ENCODE assay signal across 8 cellular contexts in the genomic region with DNA sequence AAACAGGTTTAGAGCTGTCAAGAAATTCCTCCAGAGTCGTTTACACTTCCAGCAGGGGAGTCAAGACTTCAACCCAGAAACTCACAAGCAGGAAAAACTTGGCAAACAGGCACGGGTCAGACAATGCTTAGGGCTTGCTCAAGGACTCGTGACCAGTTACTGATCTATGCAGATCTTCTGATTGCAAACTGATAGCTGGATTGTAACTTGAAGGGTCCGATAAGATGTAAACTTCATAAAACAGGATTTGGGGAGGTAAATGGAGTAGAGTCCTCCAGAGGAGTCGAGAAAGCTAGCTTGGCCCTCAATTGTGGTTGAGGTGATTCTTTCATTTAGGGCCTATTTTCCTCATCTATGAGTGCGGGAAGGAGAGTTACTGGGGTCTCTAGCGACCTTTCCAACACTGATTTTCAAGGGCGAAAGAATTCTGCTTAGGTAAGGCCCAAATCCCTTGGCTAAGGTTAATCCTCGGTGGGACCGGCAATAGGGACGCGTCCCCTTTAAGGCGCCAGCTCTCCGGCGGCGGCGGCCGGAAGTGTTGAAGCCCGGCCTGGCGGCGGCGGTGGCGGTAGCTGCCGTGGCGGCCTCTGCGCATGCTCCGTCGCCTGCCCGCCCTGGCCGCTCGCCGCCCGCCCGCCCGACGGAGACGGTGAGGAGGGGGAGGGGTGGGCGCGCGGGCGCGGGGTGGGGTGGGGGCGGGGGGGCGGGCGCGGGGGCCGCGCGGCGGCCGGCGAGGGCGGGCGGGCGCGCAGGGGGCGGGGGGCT. TPM values are rescaled to one million over a fixed set of nuclear protein-coding genes. Genes with fewer than 3 reads are reported as not detected.
DNase-seq lines count a peak whose midpoint lies in the region; ATAC-seq and TF ChIP-seq lines count a peak whose summit lies in the region.

A gene with protein sequence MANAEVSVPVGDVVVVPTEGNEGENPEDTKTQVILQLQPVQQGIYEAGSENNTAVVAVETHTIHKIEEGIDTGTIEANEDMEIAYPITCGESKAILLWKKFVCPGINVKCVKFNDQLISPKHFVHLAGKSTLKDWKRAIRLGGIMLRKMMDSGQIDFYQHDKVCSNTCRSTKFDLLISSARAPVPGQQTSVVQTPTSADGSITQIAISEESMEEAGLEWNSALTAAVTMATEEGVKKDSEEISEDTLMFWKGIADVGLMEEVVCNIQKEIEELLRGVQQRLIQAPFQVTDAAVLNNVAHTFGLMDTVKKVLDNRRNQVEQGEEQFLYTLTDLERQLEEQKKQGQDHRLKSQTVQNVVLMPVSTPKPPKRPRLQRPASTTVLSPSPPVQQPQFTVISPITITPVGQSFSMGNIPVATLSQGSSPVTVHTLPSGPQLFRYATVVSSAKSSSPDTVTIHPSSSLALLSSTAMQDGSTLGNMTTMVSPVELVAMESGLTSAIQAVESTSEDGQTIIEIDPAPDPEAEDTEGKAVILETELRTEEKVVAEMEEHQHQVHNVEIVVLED (plus strand): TSS at position 594 of the 765 bp plus-strand sequence. CDS start 14,829 bp downstream, outside the sequence.

- H3K9me2 ChIP-seq in Karpas-422 (replicated peaks; ENCODE audit: insufficient read depth, low read length) = no peaks in the 10 kb centered on the region

- H3K4me2 ChIP-seq in Karpas-422 (ENCODE audit: low read depth, low read length, poor library complexity, severe bottlenecking) = peak within 1 kb of the TSS; percentile 96
- peak within 1 kb of the TSS; percentile 95 for H3K4me2 ChIP-seq in fibroblast of lung (ENCODE audit: extremely low read depth, insufficient read depth, low read length)

- intact Hi-C loops in naive thymus-derived CD4-positive, alpha-beta T cell (cut with micrococcal nuclease) = loop anchor here (1.0 to 5.0 kb wide), 7 partner anchors 20 to 896 kb away; a partner anchor contains a TSS

- TF ChIP-seq CTCF in RWPE1 (conservative IDR thresholded peaks at IDR 0.05; ENCODE audit: low read depth) (no peak), fibroblast of lung (conservative IDR thresholded peaks at IDR 0.05 in 1 of 2, IDR thresholded peaks at IDR 0.05 in 1 of 2; ENCODE audit: low read depth in 1 of 2, low read length in 2 of 2) (no peak)

- H3K79me2 ChIP-seq in Karpas-422 (ENCODE audit: low read length) (peaks cover 32% of the 10 kb centered on the region), fibroblast of lung (ENCODE audit: control insufficient read depth, insufficient read depth, low read length) (peaks cover 10% of the 10 kb centered on the region)

- peak within 1 kb of the TSS; percentile 97 for H3K4me3 Mint-ChIP-seq in activated T-helper 17 cell treated with anti-CD3 and anti-CD28 coated beads, Interleukin-2, amount 50 U/mL, for 72 hours
- H3K4me3 Mint-ChIP-seq in naive thymus-derived CD4-positive, alpha-beta T cell = peak within 1 kb of the TSS; percentile 89 to 97 (median 94)
- H3K4me3 Mint-ChIP-seq in stimulated activated effector memory CD8-positive, alpha-beta T cell treated with anti-CD3 and anti-CD28 coated beads, Interleukin-12 subunit alpha, Interleukin-12 subunit beta, amount 100 ng/mL, for 72 hours = peak within 1 kb of the TSS; percentile 87

- H4K20me1 ChIP-seq in Karpas-422 (ENCODE audit: insufficient read depth, low read depth, low read length) = no peaks in the 10 kb centered on the region
- H4K20me1 ChIP-seq in fibroblast of lung (ENCODE audit: control insufficient read depth, extremely low read depth, insufficient read depth, low read length) = no peaks in the 10 kb centered on the region

- peaks cover 11% of the 10 kb centered on the region for H3K4me1 Mint-ChIP-seq in activated T-helper 17 cell treated with anti-CD3 and anti-CD28 coated beads, Interleukin-2, amount 50 U/mL, for 72 hours
- H3K4me1 Mint-ChIP-seq in naive thymus-derived CD4-positive, alpha-beta T cell = peaks cover 11 to 37% (median 25%) of the 10 kb centered on the region in 7 donors
- peaks cover 12% of the 10 kb centered on the region for H3K4me1 Mint-ChIP-seq in stimulated activated effector memory CD8-positive, alpha-beta T cell treated with anti-CD3 and anti-CD28 coated beads, Interleukin-12 subunit alpha, Interleukin-12 subunit beta, amount 100 ng/mL, for 72 hours

- H3K27ac ChIP-seq in Karpas-422 (ENCODE audit: low read length) = peak within 1 kb of the TSS; percentile 96
- H3K27ac ChIP-seq in RWPE1 = peak within 1 kb of the TSS; percentile 98
- H3K27ac ChIP-seq in fibroblast of lung (ENCODE audit: insufficient read depth, low read length) = peak within 1 kb of the TSS; percentile 94
- peak within 1 kb of the TSS; percentile 98 for H3K27ac ChIP-seq in naive thymus-derived CD4-positive, alpha-beta T cell (ENCODE audit: low read depth, low read length)

- no peaks in the 10 kb centered on the region for H3K9me3 Mint-ChIP-seq in activated T-helper 17 cell treated with anti-CD3 and anti-CD28 coated beads, Interleukin-2, amount 50 U/mL, for 72 hours
- no peaks in the 10 kb centered on the region for H3K9me3 Mint-ChIP-seq in naive thymus-derived CD4-positive, alpha-beta T cell
- no peaks in the 10 kb centered on the region for H3K9me3 Mint-ChIP-seq in stimulated activated effector memory CD8-positive, alpha-beta T cell treated with anti-CD3 and anti-CD28 coated beads, Interleukin-12 subunit alpha, Interleukin-12 subunit beta, amount 100 ng/mL, for 72 hours

- peaks cover 16% of the 10 kb centered on the region for H3K4me1 ChIP-seq in Karpas-422 (ENCODE audit: low read length)
- no peaks in the 10 kb centered on the region for H3K4me1 ChIP-seq in fibroblast of lung (ENCODE audit: control insufficient read depth, extremely low read depth, insufficient read depth, low read length)
- peaks cover 3 to 6% of the 10 kb centered on the region in 2 donors for H3K4me1 ChIP-seq in naive thymus-derived CD4-positive, alpha-beta T cell (ENCODE audit: control insufficient read depth in 2 of 2, insufficient read depth in 2 of 2, low read length in 2 of 2)

- H3K36me3 Mint-ChIP-seq in activated T-helper 17 cell treated with anti-CD3 and anti-CD28 coated beads, Interleukin-2, amount 50 U/mL, for 72 hours (ENCODE audit: low read depth) = peaks cover 9% of the 10 kb centered on the region
- peaks cover 0 to 4% (median 0%) of the 10 kb centered on the region in 5 donors for H3K36me3 Mint-ChIP-seq in naive thymus-derived CD4-positive, alpha-beta T cell
- peaks cover 31% of the 10 kb centered on the region for H3K36me3 Mint-ChIP-seq in stimulated activated effector memory CD8-positive, alpha-beta T cell treated with anti-CD3 and anti-CD28 coated beads, Interleukin-12 subunit alpha, Interleukin-12 subunit beta, amount 100 ng/mL, for 72 hours

- POLR2A ChIA-PET in RWPE1 (lab: Yijun Ruan, JAX; ENCODE audit: low non-redundant PET) = interaction anchor here (0.6 to 1.7 kb wide), 4 partner anchors 20 to 1637 kb away, joined by 3 to 7 read pairs (median 4); a partner anchor contains a TSS
- POLR2A ChIA-PET in naive thymus-derived CD4-positive, alpha-beta T cell (lab: Charles Lee) = interaction anchor here (0.6 to 15.0 kb wide), 19 partner anchors 9 to 943 kb away, joined by 3 to 383 read pairs (median 4); a partner anchor contains a TSS

- ATAC-seq in GM21786 (IDR thresholded peaks at IDR 0.05; ENCODE audit: unreplicated experiment) = peak; percentile 64
- peak; percentile 83 for ATAC-seq in activated T-helper 17 cell treated with anti-CD3 and anti-CD28 coated beads, Interleukin-2, amount 50 U/mL, for 72 hours (replicated peaks)
- ATAC-seq in naive thymus-derived CD4-positive, alpha-beta T cell = peak; percentile 81
- ATAC-seq in stimulated activated effector memory CD8-positive, alpha-beta T cell treated with anti-CD3 and anti-CD28 coated beads, Interleukin-12 subunit alpha, Interleukin-12 subunit beta, amount 100 ng/mL, for 72 hours = peak; percentile 87

- no peaks in the 10 kb centered on the region for H3K27me3 ChIP-seq in Karpas-422 (ENCODE audit: low read length)
- no peaks in the 10 kb centered on the region for H3K27me3 ChIP-seq in fibroblast of lung (ENCODE audit: control insufficient read depth, insufficient read depth, low read length)
- no peaks in the 10 kb centered on the region for H3K27me3 ChIP-seq in naive thymus-derived CD4-positive, alpha-beta T cell (ENCODE audit: control insufficient read depth in 2 of 2, insufficient read depth in 2 of 2, low read length in 2 of 2)

- H3K36me3 ChIP-seq in Karpas-422 (ENCODE audit: insufficient read depth, low read length) (no peaks in the 10 kb centered on the region), fibroblast of lung (ENCODE audit: control insufficient read depth, insufficient read depth, low read length) (no peaks in the 10 kb centered on the region)
- H3K36me3 ChIP-seq in naive thymus-derived CD4-positive, alpha-beta T cell (ENCODE audit: control insufficient read depth in 2 of 3, insufficient read depth in 3 of 3, low read length in 3 of 3) = peaks cover 0 to 5% (median 0%) of the 10 kb centered on the region in 3 experiments

- CTCF ChIA-PET in RWPE1 (lab: Yijun Ruan, JAX) = interaction anchor here (0.6 to 0.7 kb wide), 2 partner anchors 13 to 88 kb away, joined by 3 to 4 read pairs; no protein-coding TSS in a partner anchor
- CTCF ChIA-PET in naive thymus-derived CD4-positive, alpha-beta T cell (lab: Charles Lee) = interaction anchor here (0.5 to 1.5 kb wide), 6 partner anchors 15 to 68 kb away, joined by 3 to 6 read pairs (median 5); a partner anchor contains a TSS

- H2AFZ ChIP-seq in Karpas-422 (ENCODE audit: low read length) (peak within 1 kb of the TSS; percentile 99), fibroblast of lung (ENCODE audit: low read length) (peak within 1 kb of the TSS; percentile 100)

- peak within 1 kb of the TSS; percentile 95 for H3K4me3 ChIP-seq in Karpas-422 (ENCODE audit: low read length)
- H3K4me3 ChIP-seq in fibroblast of lung (replicated peaks in 1 of 4; ENCODE audit: control extremely low read depth in 1 of 4, insufficient read depth in 1 of 4, low read depth in 3 of 4, low read length in 4 of 4) = peak within 1 kb of the TSS; percentile 81 to 94 (median 92)
- peak within 1 kb of the TSS; percentile 81 for H3K4me3 ChIP-seq in naive thymus-derived CD4-positive, alpha-beta T cell (ENCODE audit: low read length)

- peak within 1 kb of the TSS; percentile 99 for H3K27ac Mint-ChIP-seq in activated T-helper 17 cell treated with anti-CD3 and anti-CD28 coated beads, Interleukin-2, amount 50 U/mL, for 72 hours
- peak within 1 kb of the TSS; percentile 94 to 100 (median 98) for H3K27ac Mint-ChIP-seq in naive thymus-derived CD4-positive, alpha-beta T cell
- peak within 1 kb of the TSS; percentile 98 for H3K27ac Mint-ChIP-seq in stimulated activated effector memory CD8-positive, alpha-beta T cell treated with anti-CD3 and anti-CD28 coated beads, Interleukin-12 subunit alpha, Interleukin-12 subunit beta, amount 100 ng/mL, for 72 hours

- peak within 1 kb of the TSS; percentile 99 for H3K9ac ChIP-seq in Karpas-422 (ENCODE audit: low read length)
- H3K9ac ChIP-seq in fibroblast of lung (ENCODE audit: insufficient read depth, low read length) = peak within 1 kb of the TSS; percentile 95

- H3K27me3 Mint-ChIP-seq in activated T-helper 17 cell treated with anti-CD3 and anti-CD28 coated beads, Interleukin-2, amount 50 U/mL, for 72 hours = no peaks in the 10 kb centered on the region
- no peaks in the 10 kb centered on the region for H3K27me3 Mint-ChIP-seq in naive thymus-derived CD4-positive, alpha-beta T cell

- no peaks in the 10 kb centered on the region for H3K9me3 ChIP-seq in Karpas-422 (ENCODE audit: low read length)
- no peaks in the 10 kb centered on the region for H3K9me3 ChIP-seq in fibroblast of lung (ENCODE audit: control insufficient read depth, insufficient read depth, low read depth, low read length)
- H3K9me3 ChIP-seq in naive thymus-derived CD4-positive, alpha-beta T cell (ENCODE audit: control insufficient read depth in 2 of 3, low read length in 3 of 3) = no peaks in the 10 kb centered on the region

- DNase-seq in DMS53 treated with DMSO at 0.1 percent for 48 hours (lab: John Stamatoyannopoulos, UW; ENCODE audit: unreplicated experiment) = peak; percentile 85
- peak; percentile 96 for DNase-seq in Karpas-422
- peak; percentile 89 for DNase-seq in RWPE1 (ENCODE audit: low spot score)
- DNase-seq in fibroblast of lung (ENCODE audit: low read depth in 2 of 2) = peak; percentile 78 to 85
- peak; percentile 70 to 91 (median 82) for DNase-seq in naive thymus-derived CD4-positive, alpha-beta T cell
- peak; percentile 83 to 91 for DNase-seq in stimulated activated effector memory CD8-positive, alpha-beta T cell treated with anti-CD3 and anti-CD28 coated beads, Interleukin-12 subunit alpha, Interleukin-12 subunit beta, amount 100 ng/mL, for 72 hours (ENCODE audit: low spot score in 2 of 2)

RNA-seq across cellular contexts. Expression of the gene that starts here (rescaled TPM):
- total RNA-seq in Karpas-422 (2014; rRNA removed; shearing (Covaris generic); ENCODE audit: low replicate concordance) = 7.2 and 8.8 TPM in 2 replicates
- 10 to 100 TPM; 27.4 to 33.1 TPM for total RNA-seq in activated T-helper 17 cell treated with anti-CD3 and anti-CD28 coated beads, Interleukin-2, amount 50 U/mL, for 72 hours
- total RNA-seq in fibroblast of lung = 5.4 and 6.2 TPM in 2 replicates
- 8.9 and 9.4 TPM in 2 replicates for polyA plus RNA-seq in fibroblast of lung
- polyA plus RNA-seq in fibroblast of lung (2012) = 7.4 and 7.8 TPM in 2 replicates
- 16.5 and 24.7 TPM in 2 replicates for polyA minus RNA-seq in fibroblast of lung (ENCODE audit: low replicate concordance)
- 10 to 100 TPM; 15.8 to 26.7 (median 18.4) TPM for total RNA-seq in naive thymus-derived CD4-positive, alpha-beta T cell
- polyA plus RNA-seq in naive thymus-derived CD4-positive, alpha-beta T cell = 10 to 100 TPM; 11.2 to 20.1 TPM

Comparison
In these comparisons a context has a peak if more than half of its experiments do, and no peak if none do; other contexts are left out.
1. Peak in every context shown above with its lines: DNase-seq, ATAC-seq, H3K4me3 ChIP-seq and H3K27ac ChIP-seq.